Comparison of ENCODE assay signal across 1 cellular context in genomic region chr6:132937466-132937906, GRCh38.
TF ChIP-seq lines count a peak whose summit lies in the region.

No MANE protein-coding gene starts in this region.

TF ChIP-seq in HEK293, 187 proteins besides CTCF, POLR2A, EP300 and RAD21 (continued from another document):
- TF ChIP-seq ZSCAN30 (tag by site-specific recombination; IDR thresholded peaks at IDR 0.05) (peak; percentile 64; the same call in 1 of the 2 replicates), ZNF561 (tag by site-specific recombination; IDR thresholded peaks at IDR 0.05; ENCODE audit: borderline replicate concordance) (no peak), ZNF223 (tag by site-specific recombination; IDR thresholded peaks at IDR 0.05) (peak; percentile 96), ZNF558 (tag by site-specific recombination; IDR thresholded peaks at IDR 0.05) (no peak), YY2 (tag by site-specific recombination; IDR thresholded peaks at IDR 0.05) (0 out of 2 replicates have a peak, but pooled peaks have one; percentile 35), ZNF670 (tag by site-specific recombination; IDR thresholded peaks at IDR 0.05; ENCODE audit: low read depth) (no peak), ZNF776 (tag by site-specific recombination; IDR thresholded peaks at IDR 0.05; ENCODE audit: borderline replicate concordance) (no peak), ZNF16 (tag by site-specific recombination; IDR thresholded peaks at IDR 0.05; ENCODE audit: low read depth) (no peak), ZNF221 (tag by site-specific recombination; IDR thresholded peaks at IDR 0.05; ENCODE audit: borderline replicate concordance) (no peak), YY1 (tag by site-specific recombination; IDR thresholded peaks at IDR 0.05) (peak; percentile 53; the same call in 1 of the 2 replicates), ZNF521 (tag by site-specific recombination; IDR thresholded peaks at IDR 0.05) (no peak), ZNF391 (tag by site-specific recombination; IDR thresholded peaks at IDR 0.05; ENCODE audit: borderline replicate concordance, low read depth) (no peak), PRDM10 (tag by site-specific recombination; IDR thresholded peaks at IDR 0.05) (peak; percentile 77), ZFP37 (tag by site-specific recombination; IDR thresholded peaks at IDR 0.05) (0 out of 2 replicates have a peak, but pooled peaks have one; percentile 39), ZNF112 (tag by site-specific recombination; IDR thresholded peaks at IDR 0.05) (no peak), ZEB2 (tag by site-specific recombination; IDR thresholded peaks at IDR 0.05) (0 out of 2 replicates have a peak, but pooled peaks have one; percentile 40), ZNF239 (tag by site-specific recombination; IDR thresholded peaks at IDR 0.05) (no peak), ZNF747 (tag by site-specific recombination; IDR thresholded peaks at IDR 0.05) (no peak), ZNF114 (tag by site-specific recombination; IDR thresholded peaks at IDR 0.05) (no peak), ZNF664 (tag by site-specific recombination; IDR thresholded peaks at IDR 0.05) (peak; percentile 51; the same call in 1 of the 2 replicates), KLF10 (tag by site-specific recombination; IDR thresholded peaks at IDR 0.05) (no peak), ATF2 (tag by site-specific recombination; IDR thresholded peaks at IDR 0.05; ENCODE audit: low read depth) (no peak), ZBTB1 (tag by site-specific recombination; IDR thresholded peaks at IDR 0.05) (no peak), ZNF660 (tag by site-specific recombination; IDR thresholded peaks at IDR 0.05) (0 out of 2 replicates have a peak, but pooled peaks have one; percentile 54), ZNF560 (tag by site-specific recombination; IDR thresholded peaks at IDR 0.05; ENCODE audit: borderline replicate concordance) (no peak), ZNF2 (tag by site-specific recombination; IDR thresholded peaks at IDR 0.05) (peak; percentile 74), ZNF132 (tag by site-specific recombination; IDR thresholded peaks at IDR 0.05; ENCODE audit: borderline replicate concordance) (no peak), MZF1 (tag by site-specific recombination; IDR thresholded peaks at IDR 0.05; ENCODE audit: borderline replicate concordance) (no peak), ZNF791 (tag by site-specific recombination; IDR thresholded peaks at IDR 0.05) (no peak), ZNF639 (tag by site-specific recombination; IDR thresholded peaks at IDR 0.05) (no peak), ZNF580 (tag by site-specific recombination; IDR thresholded peaks at IDR 0.05) (no peak), ZNF654 (tag by site-specific recombination; IDR thresholded peaks at IDR 0.05; ENCODE audit: low read depth) (peak; percentile 67), ZNF302 (tag by site-specific recombination; IDR thresholded peaks at IDR 0.05; ENCODE audit: low read depth) (no peak)
